8 cellular contexts compared by ENCODE assay signal in genomic region chr16:29806096-29806579, GRCh38. TPM values are rescaled to one million over a fixed set of nuclear protein-coding genes. Genes with fewer than 3 reads are reported as not detected.
DNase-seq lines count a peak whose midpoint lies in the region; ATAC-seq and TF ChIP-seq lines count a peak whose summit lies in the region.

MAZ (plus strand) TSS chr16:29806529; CDS start chr16:29806702, 173 bp downstream.

- H3K4me3 Mint-ChIP-seq in stimulated activated memory B cell treated with anti-CD40 and anti-IgM and Interleukin-4, amounts not matched to agents 10 μg/mL and 1 μg/mL and 100 μg/mL, for 72 hours: peak within 1 kb of the TSS; percentile 99

- peaks cover 51% of the 10 kb centered on the region for H3K36me3 Mint-ChIP-seq in stimulated activated memory B cell treated with anti-CD40 and anti-IgM and Interleukin-4, amounts not matched to agents 10 μg/mL and 1 μg/mL and 100 μg/mL, for 72 hours

- H3K4me1 ChIP-seq in left lung: peaks cover 29 to 57% of the 10 kb centered on the region in 2 donors

- TF ChIP-seq CTCF in left lung (IDR thresholded peaks at IDR 0.05): no peak

- intact Hi-C loops in left lung (cut with DNase I): no loop called here

- no peaks in the 10 kb centered on the region for H3K27me3 ChIP-seq in left lung

- peaks cover 0 to 29% of the 10 kb centered on the region in 2 donors for H3K36me3 ChIP-seq in left lung

- H3K4me3 ChIP-seq in left lung: peak within 1 kb of the TSS; percentile 84 to 90

- H3K27ac ChIP-seq in left lung: peak within 1 kb of the TSS; percentile 98

- no peaks in the 10 kb centered on the region for H3K9me3 ChIP-seq in left lung

- H3K9me3 Mint-ChIP-seq in stimulated activated memory B cell treated with anti-CD40 and anti-IgM and Interleukin-4, amounts not matched to agents 10 μg/mL and 1 μg/mL and 100 μg/mL, for 72 hours: no peaks in the 10 kb centered on the region

- H3K4me1 Mint-ChIP-seq in stimulated activated memory B cell treated with anti-CD40 and anti-IgM and Interleukin-4, amounts not matched to agents 10 μg/mL and 1 μg/mL and 100 μg/mL, for 72 hours: peaks cover 52% of the 10 kb centered on the region

- peak within 1 kb of the TSS; percentile 98 for H3K27ac Mint-ChIP-seq in stimulated activated memory B cell treated with anti-CD40 and anti-IgM and Interleukin-4, amounts not matched to agents 10 μg/mL and 1 μg/mL and 100 μg/mL, for 72 hours

- DNase-seq in COLO668 (lab: John Stamatoyannopoulos, UW; ENCODE audit: unreplicated experiment) (peak; percentile 97), SKM-1 (lab: John Stamatoyannopoulos, UW; ENCODE audit: unreplicated experiment) (peak; percentile 68), cerebellum (ENCODE audit: low spot score) (peak; percentile 86), left lung (peak; percentile 92), HCEC 1CT (no peak)

- peak; percentile 9 for ATAC-seq in HG02642 (IDR thresholded peaks at IDR 0.05; ENCODE audit: poor library complexity, unreplicated experiment)
- peak; percentile 0 for ATAC-seq in left lung
- peak; percentile 3 for ATAC-seq in stimulated activated memory B cell treated with anti-CD40 and anti-IgM and Interleukin-4, amounts not matched to agents 10 μg/mL and 1 μg/mL and 100 μg/mL, for 72 hours
- ATAC-seq in GM21381 (IDR thresholded peaks at IDR 0.05; ENCODE audit: unreplicated experiment): no peak

- no peaks in the 10 kb centered on the region for H3K27me3 Mint-ChIP-seq in stimulated activated memory B cell treated with anti-CD40 and anti-IgM and Interleukin-4, amounts not matched to agents 10 μg/mL and 1 μg/mL and 100 μg/mL, for 72 hours

RNA-seq across cellular contexts. Expression of gene MAZ, which starts in this region (rescaled TPM):
- total RNA-seq in cerebellum (150 TPM), left lung (100 to 1,000 TPM; 193 to 205 TPM)
